ENCODE assay signal across 10 cellular contexts in genomic region chr9:109329274-109330258, GRCh38. TPM values are rescaled to one million over a fixed set of nuclear protein-coding genes. Genes with fewer than 3 reads are reported as not detected.
DNase-seq lines count a peak whose midpoint lies in the region; ATAC-seq and TF ChIP-seq lines count a peak whose summit lies in the region.
"Had no signal": no experiment of that assay in that cellular context is flagged by ENCODE, and none has a peak within 500 bp of the region (broad histone marks: within the 10 kb centered on the region; RNA-seq: fewer than 3 reads in every experiment).

No MANE protein-coding gene starts in this region.

- TF ChIP-seq RAD21 in SK-N-SH (IDR thresholded peaks at IDR 0.05; ENCODE audit: low read length): no peak

- no peaks in the 10 kb centered on the region for H3K4me1 Mint-ChIP-seq in activated naive CD4-positive, alpha-beta T cell treated with anti-CD3 and anti-CD28 coated beads for 36 hours (ENCODE audit: low read depth)
- H3K4me1 Mint-ChIP-seq: CD14-positive monocyte had no signal

- POLR2A ChIA-PET in SK-N-SH (lab: Yijun Ruan, JAX): interaction anchor here (0.6 to 0.7 kb wide), 2 partner anchors 15 to 32 kb away, joined by 3 to 5 read pairs; no protein-coding TSS in a partner anchor

- intact Hi-C loops in spleen (cut with DNase I; ENCODE audit: low total_unique reads): no loop called here
- intact Hi-C loops in activated naive CD4-positive, alpha-beta T cell treated with anti-CD3 and anti-CD28 coated beads for 36 hours (cut with micrococcal nuclease): loop anchor here (10.0 kb wide), 2 partner anchors 215 to 565 kb away; partner anchors contain the start of gene TMEM245

- no peak overlapping the region for H3K4me2 ChIP-seq in SK-N-SH

- H3K4me3 Mint-ChIP-seq in activated naive CD4-positive, alpha-beta T cell treated with anti-CD3 and anti-CD28 coated beads for 36 hours: no peak overlapping the region
- H3K4me3 Mint-ChIP-seq: CD14-positive monocyte had no signal

- H3K27ac Mint-ChIP-seq in activated naive CD4-positive, alpha-beta T cell treated with anti-CD3 and anti-CD28 coated beads for 36 hours: no peak overlapping the region
- H3K27ac Mint-ChIP-seq: CD14-positive monocyte had no signal

- H3K9me3 ChIP-seq in SK-N-SH: no peaks in the 10 kb centered on the region
- no peaks in the 10 kb centered on the region for H3K9me3 ChIP-seq in lung (ENCODE audit: control insufficient read depth in 2 of 2, insufficient read depth in 1 of 2, low read length in 1 of 2)
- no peaks in the 10 kb centered on the region for H3K9me3 ChIP-seq in spleen

- no peaks in the 10 kb centered on the region for H3K36me3 Mint-ChIP-seq in activated naive CD4-positive, alpha-beta T cell treated with anti-CD3 and anti-CD28 coated beads for 36 hours (ENCODE audit: low read depth)
- H3K36me3 Mint-ChIP-seq: CD14-positive monocyte had no signal

- TF ChIP-seq EP300 in SK-N-SH (IDR thresholded peaks at IDR 0.05; ENCODE audit: borderline replicate concordance in 1 of 2, low read depth in 1 of 2, low read length in 1 of 2): no peak

- peaks cover 0 to 11% of the 10 kb centered on the region in 2 experiments; a peak in 1 of 4 replicates for H3K4me1 ChIP-seq in SK-N-SH (ENCODE audit: control insufficient read depth in 1 of 2, insufficient read depth in 2 of 2, low read depth in 1 of 2, low read length in 1 of 2)
- H3K4me1 ChIP-seq in lung (ENCODE audit: control insufficient read depth in 2 of 2, insufficient read depth in 2 of 2, low read length in 2 of 2): peaks cover 0 to 2% of the 10 kb centered on the region in 2 donors
- no peaks in the 10 kb centered on the region for H3K4me1 ChIP-seq in spleen

- TF ChIP-seq CTCF in SK-N-SH (IDR thresholded peaks at IDR 0.05) (no peak), cardiac fibroblast (IDR thresholded peaks at IDR 0.05; ENCODE audit: low read depth, low read length) (no peak), lung (IDR thresholded peaks at IDR 0.05; ENCODE audit: control extremely low read depth, extremely low read depth) (no peak), GM10266 (IDR thresholded peaks at IDR 0.05; ENCODE audit: control insufficient read depth, insufficient read depth, low read depth, missing control alignments) (no peak), spleen (IDR thresholded peaks at IDR 0.05 in 8 of 11, conservative IDR thresholded peaks at IDR 0.05 in 3 of 11) (no peak)

- H4K20me1 ChIP-seq in SK-N-SH (ENCODE audit: insufficient read depth): no peaks in the 10 kb centered on the region

- H3K9me3 Mint-ChIP-seq in activated naive CD4-positive, alpha-beta T cell treated with anti-CD3 and anti-CD28 coated beads for 36 hours: no peaks in the 10 kb centered on the region

- H3F3A ChIP-seq in SK-N-SH (replicated peaks; ENCODE audit: insufficient read depth): no peaks in the 10 kb centered on the region

- H3K27me3 Mint-ChIP-seq in activated naive CD4-positive, alpha-beta T cell treated with anti-CD3 and anti-CD28 coated beads for 36 hours (ENCODE audit: low read depth): peaks cover 6% of the 10 kb centered on the region

- no peaks in the 10 kb centered on the region for H3K79me2 ChIP-seq in SK-N-SH (ENCODE audit: insufficient read depth)

- CTCF ChIA-PET in SK-N-SH (lab: Yijun Ruan, JAX): interaction anchor here (0.9 to 1.8 kb wide), 4 partner anchors 8 to 375 kb away, joined by 3 to 6 read pairs (median 3); no protein-coding TSS in a partner anchor
- CTCF ChIA-PET in activated naive CD4-positive, alpha-beta T cell treated with anti-CD3 and anti-CD28 coated beads for 36 hours (lab: Charles Lee): interaction anchor here (0.6 to 0.7 kb wide), 2 partner anchors 37 to 62 kb away, joined by 3 to 7 read pairs; no protein-coding TSS in a partner anchor

- ATAC-seq in SK-N-SH treated with all-trans-retinoic acid at 6 μM for 48 hours (no peak; the same call in 2 of the 3 replicates), lung (ENCODE audit: insufficient read depth, low FRiP score) (peak; percentile 42), HG03457 (IDR thresholded peaks at IDR 0.05; ENCODE audit: unreplicated experiment) (no peak)

- no peak overlapping the region for H3K27ac ChIP-seq in SK-N-SH (ENCODE audit: low read depth in 2 of 2, low read length in 1 of 2)
- peak overlapping the region in 1 of 2 donors; percentile 73 for H3K27ac ChIP-seq in lung (ENCODE audit: low read depth in 1 of 2, low read length in 1 of 2)
- H3K27ac ChIP-seq in spleen: no peak overlapping the region

- H3K36me3 ChIP-seq in SK-N-SH (replicated peaks in 1 of 2; ENCODE audit: control insufficient read depth in 1 of 2, insufficient read depth in 2 of 2, low read length in 1 of 2) (no peaks in the 10 kb centered on the region), lung (ENCODE audit: control insufficient read depth in 2 of 2, insufficient read depth in 2 of 2, low read length in 2 of 2) (no peaks in the 10 kb centered on the region), spleen (no peaks in the 10 kb centered on the region)

- no peak overlapping the region for H2AFZ ChIP-seq in SK-N-SH (ENCODE audit: low read depth)

- DNase-seq in SK-N-SH (peak; percentile 39), cardiac fibroblast (ENCODE audit: low read depth in 2 of 2) (peak; percentile 74 to 75), lung (ENCODE audit: low spot score) (peak; percentile 56), GM10266 (ENCODE audit: extremely low spot score) (no peak), spleen (no peak)
- DNase-seq in activated naive CD4-positive, alpha-beta T cell treated with anti-CD3 and anti-CD28 coated beads for 36 hours: no peak
- DNase-seq: activated effector memory CD4-positive, alpha-beta T cell treated with anti-CD3 and anti-CD28 coated beads, Interleukin-2, amount 50 U/mL, for 16 hours had no signal

- no peak for TF ChIP-seq POLR2A in spleen (IDR thresholded peaks at IDR 0.05)

- no peak overlapping the region for H3K9ac ChIP-seq in SK-N-SH

- H3K9me2 ChIP-seq in SK-N-SH: no peaks in the 10 kb centered on the region

- H3K4me3 ChIP-seq in SK-N-SH (ENCODE audit: low read depth in 2 of 2, low read length in 1 of 2) (no peak overlapping the region), cardiac fibroblast (replicated peaks in 1 of 2; ENCODE audit: low read depth in 2 of 2, low read length in 2 of 2) (no peak overlapping the region), lung (no peak overlapping the region), spleen (no peak overlapping the region)

- H3K27me3 ChIP-seq in SK-N-SH (ENCODE audit: insufficient read depth) (no peaks in the 10 kb centered on the region), lung (ENCODE audit: control insufficient read depth, insufficient read depth) (no peaks in the 10 kb centered on the region), spleen (replicated peaks in 1 of 7) (peaks cover 0 to 32% (median 0%) of the 10 kb centered on the region in 7 donors)

- 76% methylated on average over 21 of the region's 21 CpGs for WGBS in SK-N-SH (ENCODE audit: low lambda C conversion rate)
- 40 to 65% methylated on average over 21 of the region's 21 CpGs for WGBS in lung, 2 donors
- 54 to 70% (median 66%) methylated on average over 21 of the region's 21 CpGs for WGBS in spleen, 5 donors

TF ChIP-seq in SK-N-SH, 30 proteins besides CTCF, POLR2A, EP300 and RAD21:
- TF ChIP-seq GABPA (IDR thresholded peaks at IDR 0.05; ENCODE audit: low read depth) (no peak), SMC3 (IDR thresholded peaks at IDR 0.05; ENCODE audit: low read depth, low read length) (no peak), FOSL2 (IDR thresholded peaks at IDR 0.05; ENCODE audit: borderline replicate concordance, low read depth) (no peak), USF1 (IDR thresholded peaks at IDR 0.05; ENCODE audit: borderline replicate concordance, low read depth) (no peak), JUND (IDR thresholded peaks at IDR 0.05) (no peak), POLR2AphosphoS5 (IDR thresholded peaks at IDR 0.05; ENCODE audit: low read depth, low read length) (no peak), NRF1 (IDR thresholded peaks at IDR 0.05; ENCODE audit: low read depth, low read length) (no peak), NFIC (IDR thresholded peaks at IDR 0.05; ENCODE audit: borderline replicate concordance) (no peak)

TF ChIP-seq in SK-N-SH treated with all-trans-retinoic acid at 6 μM for 48 hours, 23 proteins besides CTCF, POLR2A, EP300 and RAD21:
- TF ChIP-seq ZFP30 (CRISPR knock-in tag; IDR thresholded peaks at IDR 0.05) (no peak), PPARA (CRISPR knock-in tag; IDR thresholded peaks at IDR 0.05; ENCODE audit: borderline replicate concordance) (no peak), CSRNP3 (CRISPR knock-in tag; IDR thresholded peaks at IDR 0.05) (no peak), ARNTL (CRISPR knock-in tag; IDR thresholded peaks at IDR 0.05; ENCODE audit: borderline replicate concordance, low read depth) (no peak), CSDC2 (CRISPR knock-in tag; IDR thresholded peaks at IDR 0.05) (no peak), TOX (CRISPR knock-in tag; IDR thresholded peaks at IDR 0.05; ENCODE audit: borderline replicate concordance) (no peak), ZFP3 (CRISPR knock-in tag; IDR thresholded peaks at IDR 0.05) (no peak), ZNF8 (CRISPR knock-in tag; IDR thresholded peaks at IDR 0.05) (no peak), ESRRG (CRISPR knock-in tag; IDR thresholded peaks at IDR 0.05) (no peak), RARB (CRISPR knock-in tag; IDR thresholded peaks at IDR 0.05) (no peak), ZC3H10 (CRISPR knock-in tag; IDR thresholded peaks at IDR 0.05) (no peak)

RNA-seq across cellular contexts. Expression of gene EPB41L4B, which starts 8.7 kb away (rescaled TPM):
- polyA plus RNA-seq in SK-N-SH (2012; rRNA removed) (0.59 and 0.84 TPM in 2 replicates), lung (10 to 100 TPM in 1 of 2 donors, 1 to 10 TPM in 1; 6.0 to 10.4 TPM), spleen (under 1 TPM; 0.02 to 0.38 (median 0.03) TPM)
- polyA plus RNA-seq in SK-N-SH (2012; cell fraction: cytosol; rRNA removed): 0.93 and 1.2 TPM in 2 replicates
- 0.32 and 0.83 TPM in 2 replicates for polyA plus RNA-seq in SK-N-SH (2012; cell fraction: nucleus; rRNA removed)
- total RNA-seq in lung (10 to 100 TPM; 13.9 to 14.5 TPM), spleen (under 1 TPM in 4 of 7 donors, not detected in 3; 0.09 to 0.43 (median 0.22) TPM)
- total RNA-seq in activated naive CD4-positive, alpha-beta T cell treated with anti-CD3 and anti-CD28 coated beads for 36 hours: under 1 TPM; 0.24 to 0.25 TPM
- polyA plus RNA-seq: CD14-positive monocyte had no signal

Comparison
In these comparisons a context has a peak if more than half of its experiments do, and no peak if none do; other contexts are left out.
1. DNase-seq: peak in SK-N-SH (single experiment), cardiac fibroblast (2 of 2) and lung (single experiment); none in GM10266 (single experiment), spleen (single experiment) and activated naive CD4-positive, alpha-beta T cell treated with anti-CD3 and anti-CD28 coated beads for 36 hours (single experiment).
2. RNA of gene EPB41L4B, which starts 8.7 kb away (total RNA-seq): 13.9 to 14.5 TPM in lung; 0.24 to 0.25 TPM in activated naive CD4-positive, alpha-beta T cell treated with anti-CD3 and anti-CD28 coated beads for 36 hours and 0.09 to 0.43 TPM in spleen; every median in the first group is over 10 times any median in the second.